Comparison of ENCODE assay signal across 9 cellular contexts in genomic region chr5:33702867-33703266, GRCh38.
"Had no signal": no experiment of that assay in that cellular context is flagged by ENCODE, and none has a peak within 500 bp of the region (broad histone marks: within the 10 kb centered on the region; RNA-seq: fewer than 3 reads in every experiment).

No MANE protein-coding gene starts in this region.

- H3K27ac ChIP-seq: GM23248, KMS-11 had no signal

- H3K4me2 ChIP-seq: KMS-11 had no signal

- H3K9ac ChIP-seq: GM23248, KMS-11 had no signal

- H3K4me1 ChIP-seq: HAP-1 had no signal

- ATAC-seq: HCT116 had no signal

- DNase-seq: GM23248, GOT3, HFFc6, IMR-90, Karpas-422, KBM-7 had no signal

- H3K9me3 ChIP-seq: HAP-1 had no signal

- H3K36me3 ChIP-seq: HAP-1 had no signal

- H3K4me3 ChIP-seq: GM23248, HAP-1 had no signal

- H2AFZ ChIP-seq: GM23248 had no signal
